1 cellular context compared by ENCODE assay signal in the genomic region with DNA sequence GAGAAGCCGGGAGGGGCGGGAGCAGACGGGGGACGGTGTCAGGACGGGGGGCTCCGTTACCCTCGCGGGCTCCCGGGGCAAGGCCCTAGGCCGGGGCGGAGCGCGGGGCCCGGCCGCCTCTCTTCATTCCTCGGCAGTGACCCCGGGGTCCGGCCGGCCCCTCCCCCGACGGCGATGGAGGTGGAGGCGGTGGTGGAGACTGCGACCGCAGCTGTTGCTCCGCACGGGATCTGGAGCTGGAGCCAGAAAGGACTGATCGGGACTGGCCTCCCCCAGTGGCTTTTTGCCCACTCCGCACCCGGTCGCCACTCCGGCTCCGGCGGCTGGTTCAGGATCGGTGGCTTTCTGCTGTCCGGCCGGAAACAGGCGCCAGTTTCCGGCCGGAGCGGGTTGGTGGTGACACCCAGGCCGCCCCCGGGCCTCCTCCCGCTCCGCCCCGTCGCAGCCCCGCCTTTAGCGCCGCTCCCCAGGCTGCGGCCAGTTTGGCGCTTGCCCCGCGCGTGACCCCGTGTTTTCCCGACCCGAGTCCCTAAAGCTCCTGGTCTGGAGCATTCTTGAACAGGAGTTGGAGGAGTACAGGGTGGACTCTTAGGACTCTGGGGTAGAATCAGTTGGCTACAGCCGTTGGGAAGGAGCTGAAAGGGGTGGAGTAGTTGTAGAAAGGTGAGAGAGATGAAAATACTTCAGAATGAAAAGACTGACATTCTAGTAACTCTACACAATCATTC.
TF ChIP-seq lines count a peak whose summit lies in the region.

A gene (minus strand): TSS at position 339 of the 728 bp plus-strand sequence. CDS start 33,216 bp downstream, outside the sequence.

TF ChIP-seq in HepG2, 621 proteins besides CTCF, POLR2A, EP300 and RAD21 (continued from another document):
- TF ChIP-seq, protein P1, sequence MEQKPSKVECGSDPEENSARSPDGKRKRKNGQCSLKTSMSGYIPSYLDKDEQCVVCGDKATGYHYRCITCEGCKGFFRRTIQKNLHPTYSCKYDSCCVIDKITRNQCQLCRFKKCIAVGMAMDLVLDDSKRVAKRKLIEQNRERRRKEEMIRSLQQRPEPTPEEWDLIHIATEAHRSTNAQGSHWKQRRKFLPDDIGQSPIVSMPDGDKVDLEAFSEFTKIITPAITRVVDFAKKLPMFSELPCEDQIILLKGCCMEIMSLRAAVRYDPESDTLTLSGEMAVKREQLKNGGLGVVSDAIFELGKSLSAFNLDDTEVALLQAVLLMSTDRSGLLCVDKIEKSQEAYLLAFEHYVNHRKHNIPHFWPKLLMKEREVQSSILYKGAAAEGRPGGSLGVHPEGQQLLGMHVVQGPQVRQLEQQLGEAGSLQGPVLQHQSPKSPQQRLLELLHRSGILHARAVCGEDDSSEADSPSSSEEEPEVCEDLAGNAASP (CRISPR knock-in tag; IDR thresholded peaks at IDR 0.05; ENCODE audit: borderline replicate concordance): peak; percentile 72
- TF ChIP-seq GATAD2A (CRISPR knock-in tag; IDR thresholded peaks at IDR 0.05) (peak; percentile 47), ZNF207 (IDR thresholded peaks at IDR 0.05; ENCODE audit: borderline replicate concordance) (no peak), SP5 (CRISPR knock-in tag; IDR thresholded peaks at IDR 0.05; ENCODE audit: borderline replicate concordance, low read depth) (peak; percentile 94), RARG (CRISPR knock-in tag; IDR thresholded peaks at IDR 0.05; ENCODE audit: low read depth) (no peak), ZNF674 (CRISPR knock-in tag; IDR thresholded peaks at IDR 0.05; ENCODE audit: low read depth) (no peak), FOXO1 (CRISPR knock-in tag; IDR thresholded peaks at IDR 0.05) (peak; percentile 79), CC2D1A (CRISPR knock-in tag; IDR thresholded peaks at IDR 0.05) (no peak), TARDBP (CRISPR knock-in tag; IDR thresholded peaks at IDR 0.05) (peak; percentile 71; the same call in 1 of the 2 replicates), TAF15 (IDR thresholded peaks at IDR 0.05; ENCODE audit: low read depth, low read length, poor library complexity, severe bottlenecking) (no peak)
- TF ChIP-seq, protein P2, sequence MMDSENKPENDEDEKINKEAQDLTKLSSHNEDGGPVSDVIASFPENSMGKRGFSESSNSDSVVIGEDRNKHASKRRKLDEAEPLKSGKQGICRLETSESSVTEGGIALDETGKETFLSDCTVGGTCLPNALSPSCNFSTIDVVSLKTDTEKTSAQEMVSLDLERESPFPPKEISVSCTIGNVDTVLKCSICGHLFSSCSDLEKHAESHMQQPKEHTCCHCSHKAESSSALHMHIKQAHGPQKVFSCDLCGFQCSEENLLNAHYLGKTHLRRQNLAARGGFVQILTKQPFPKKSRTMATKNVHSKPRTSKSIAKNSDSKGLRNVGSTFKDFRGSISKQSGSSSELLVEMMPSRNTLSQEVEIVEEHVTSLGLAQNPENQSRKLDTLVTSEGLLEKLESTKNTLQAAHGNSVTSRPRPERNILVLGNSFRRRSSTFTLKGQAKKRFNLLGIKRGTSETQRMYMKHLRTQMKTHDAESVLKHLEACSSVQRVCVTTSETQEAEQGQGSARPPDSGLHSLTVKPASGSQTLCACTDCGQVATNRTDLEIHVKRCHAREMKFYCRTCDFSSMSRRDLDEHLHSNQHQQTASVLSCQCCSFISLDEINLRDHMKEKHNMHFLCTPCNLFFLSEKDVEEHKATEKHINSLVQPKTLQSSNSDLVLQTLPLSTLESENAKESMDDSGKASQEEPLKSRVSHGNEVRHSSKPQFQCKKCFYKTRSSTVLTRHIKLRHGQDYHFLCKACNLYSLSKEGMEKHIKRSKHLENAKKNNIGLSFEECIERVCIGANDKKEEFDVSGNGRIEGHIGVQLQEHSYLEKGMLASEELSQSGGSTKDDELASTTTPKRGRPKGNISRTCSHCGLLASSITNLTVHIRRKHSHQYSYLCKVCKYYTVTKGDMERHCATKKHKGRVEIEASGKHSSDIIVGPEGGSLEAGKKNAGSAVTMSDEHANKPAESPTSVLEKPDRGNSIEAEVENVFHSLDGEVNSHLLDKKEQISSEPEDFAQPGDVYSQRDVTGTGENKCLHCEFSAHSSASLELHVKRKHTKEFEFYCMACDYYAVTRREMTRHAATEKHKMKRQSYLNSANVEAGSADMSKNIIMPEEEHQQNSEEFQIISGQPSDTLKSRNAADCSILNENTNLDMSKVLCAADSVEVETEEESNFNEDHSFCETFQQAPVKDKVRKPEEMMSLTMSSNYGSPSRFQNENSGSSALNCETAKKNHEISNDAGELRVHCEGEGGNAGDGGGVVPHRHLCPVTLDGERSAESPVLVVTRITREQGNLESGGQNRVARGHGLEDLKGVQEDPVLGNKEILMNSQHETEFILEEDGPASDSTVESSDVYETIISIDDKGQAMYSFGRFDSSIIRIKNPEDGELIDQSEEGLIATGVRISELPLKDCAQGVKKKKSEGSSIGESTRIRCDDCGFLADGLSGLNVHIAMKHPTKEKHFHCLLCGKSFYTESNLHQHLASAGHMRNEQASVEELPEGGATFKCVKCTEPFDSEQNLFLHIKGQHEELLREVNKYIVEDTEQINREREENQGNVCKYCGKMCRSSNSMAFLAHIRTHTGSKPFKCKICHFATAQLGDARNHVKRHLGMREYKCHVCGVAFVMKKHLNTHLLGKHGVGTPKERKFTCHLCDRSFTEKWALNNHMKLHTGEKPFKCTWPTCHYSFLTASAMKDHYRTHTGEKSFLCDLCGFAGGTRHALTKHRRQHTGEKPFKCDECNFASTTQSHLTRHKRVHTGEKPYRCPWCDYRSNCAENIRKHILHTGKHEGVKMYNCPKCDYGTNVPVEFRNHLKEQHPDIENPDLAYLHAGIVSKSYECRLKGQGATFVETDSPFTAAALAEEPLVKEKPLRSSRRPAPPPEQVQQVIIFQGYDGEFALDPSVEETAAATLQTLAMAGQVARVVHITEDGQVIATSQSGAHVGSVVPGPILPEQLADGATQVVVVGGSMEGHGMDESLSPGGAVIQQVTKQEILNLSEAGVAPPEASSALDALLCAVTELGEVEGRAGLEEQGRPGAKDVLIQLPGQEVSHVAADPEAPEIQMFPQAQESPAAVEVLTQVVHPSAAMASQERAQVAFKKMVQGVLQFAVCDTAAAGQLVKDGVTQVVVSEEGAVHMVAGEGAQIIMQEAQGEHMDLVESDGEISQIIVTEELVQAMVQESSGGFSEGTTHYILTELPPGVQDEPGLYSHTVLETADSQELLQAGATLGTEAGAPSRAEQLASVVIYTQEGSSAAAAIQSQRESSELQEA (CRISPR knock-in tag; IDR thresholded peaks at IDR 0.05; ENCODE audit: not compliant biosample characterization): peak; percentile 72
